ENCODE assay signal across 17 cellular contexts in genomic region chr3:6542795-6543194, GRCh38.
"Had no signal": no experiment of that assay in that cellular context is flagged by ENCODE, and none has a peak within 500 bp of the region (broad histone marks: within the 10 kb centered on the region; RNA-seq: fewer than 3 reads in every experiment).

No MANE protein-coding gene starts in this region.

- DNase-seq: activated CD4-positive, alpha-beta T cell treated with anti-CD3 and anti-CD28 coated beads, Interleukin-2, amount 10 ng/mL, durations not matched to agents 7 days and 5 days; activated gamma-delta T cell treated with Interleukin-2 at 50 U/mL for 16 hours; activated naive CD8-positive, alpha-beta T cell treated with anti-CD3 and anti-CD28 coated beads, Interleukin-2, amount 10 ng/mL, durations not matched to agents 7 days and 5 days; aorta; cortex of kidney; effector CD4-positive, alpha-beta T cell; hypothalamus; mesenchymal stem cell; occipital lobe; stimulated activated CD4-positive, alpha-beta T cell treated with anti-CD3 and anti-CD28 coated beads, Interleukin-15, amount 100 ng/mL, for 24 hours; stimulated activated CD4-positive, alpha-beta T cell treated with anti-CD3 and anti-CD28 coated beads, Interleukin-4, amount 100 ng/mL, for 1 hour; stimulated activated naive B cell treated with anti-CD40 and anti-IgM and Interleukin-4, amounts not matched to agents 10 μg/mL and 1 μg/mL and 100 μg/mL, for 72 hours; thyroid gland had no signal

- ATAC-seq: natural killer cell treated with Interleukin-12 subunit alpha and Interleukin-12 subunit beta and Interleukin-15 and Interleukin-18, amount 100 ng/mL, for 72 hours; stimulated activated naive B cell treated with anti-CD40 and anti-IgM and Interleukin-4, amounts not matched to agents 10 μg/mL and 1 μg/mL and 100 μg/mL, for 72 hours had no signal

- H3K27ac ChIP-seq: esophagus muscularis mucosa, right atrium auricular region, skin epidermis, thyroid gland had no signal

- H3K4me1 ChIP-seq: esophagus muscularis mucosa, right atrium auricular region, thyroid gland had no signal

- H3K27me3 ChIP-seq: esophagus muscularis mucosa, right atrium auricular region, thyroid gland had no signal
